22 cellular contexts compared by ENCODE assay signal in genomic region chr5:147629196-147629595, GRCh38.
"Had no signal": no experiment of that assay in that cellular context is flagged by ENCODE, and none has a peak within 500 bp of the region (broad histone marks: within the 10 kb centered on the region; RNA-seq: fewer than 3 reads in every experiment).

No MANE protein-coding gene starts in this region.

- H3K36me3 Mint-ChIP-seq: activated naive CD8-positive, alpha-beta T cell; naive thymus-derived CD4-positive, alpha-beta T cell had no signal

- ATAC-seq: activated CD4-positive, CD25-positive, alpha-beta regulatory T cell treated with anti-CD3 and anti-CD28 coated beads, Interleukin-2, amount 50 U/mL, for 24 hours; gastrocnemius medialis; left ventricle myocardium superior; naive thymus-derived CD4-positive, alpha-beta T cell; psoas muscle; T-helper 17 cell had no signal

- H3K9me3 Mint-ChIP-seq: mesothelial cell of epicardium, neural progenitor cell had no signal

- DNase-seq: activated CD4-positive, alpha-beta T cell treated with anti-CD3 and anti-CD28 coated beads for 48 hours; activated CD4-positive, alpha-beta T cell treated with anti-CD3 and anti-CD28 coated beads, Interleukin-2, amount 50 U/mL, for 48 hours; activated CD8-positive, alpha-beta memory T cell treated with anti-CD3 and anti-CD28 coated beads for 24 hours; activated effector memory CD4-positive, alpha-beta T cell treated with Interleukin-2 at 50 U/mL for 16 hours; activated naive CD4-positive, alpha-beta T cell treated with Interleukin-2 at 50 U/mL for 16 hours; anterior cingulate cortex; brain microvascular endothelial cell; gastrocnemius medialis; glutamatergic neuron; left ventricle myocardium superior; naive thymus-derived CD4-positive, alpha-beta T cell; occipital lobe; psoas muscle; stimulated activated CD4-positive, alpha-beta T cell treated with anti-CD3 and anti-CD28 coated beads, Interleukin-2, amount 100 ng/mL, for 24 hours; stimulated activated naive CD4-positive, alpha-beta T cell; T-helper 17 cell; T1000; WERI-Rb-1 had no signal

- H3K27ac Mint-ChIP-seq: activated naive CD8-positive, alpha-beta T cell; mesothelial cell of epicardium; neural progenitor cell; T-helper 17 cell had no signal

- H3K4me1 Mint-ChIP-seq: mesothelial cell of epicardium; naive thymus-derived CD4-positive, alpha-beta T cell had no signal

- H3K27me3 Mint-ChIP-seq: activated naive CD8-positive, alpha-beta T cell had no signal

- H3K4me3 Mint-ChIP-seq: activated naive CD8-positive, alpha-beta T cell; mesothelial cell of epicardium; naive thymus-derived CD4-positive, alpha-beta T cell; neural progenitor cell; T-helper 17 cell had no signal
